ENCODE assay signal across 16 cellular contexts in genomic region chr6:137001287-137001976, GRCh38. TPM values are rescaled to one million over a fixed set of nuclear protein-coding genes. Genes with fewer than 3 reads are reported as not detected.
DNase-seq lines count a peak whose midpoint lies in the region; ATAC-seq, FAIRE-seq and TF ChIP-seq lines count a peak whose summit lies in the region.
"Had no signal": no experiment of that assay in that cellular context is flagged by ENCODE, and none has a peak within 500 bp of the region (broad histone marks: within the 10 kb centered on the region; RNA-seq: fewer than 3 reads in every experiment).

No MANE protein-coding gene starts in this region.

- H3K27me3 ChIP-seq in GM23338 (ENCODE audit: insufficient read depth) = no peaks in the 10 kb centered on the region
- no peaks in the 10 kb centered on the region; a peak in 1 of 7 replicates for H3K27me3 ChIP-seq in H1 (replicated peaks in 1 of 4; ENCODE audit: control insufficient read depth in 3 of 4, extremely low read depth in 1 of 4, insufficient read depth in 3 of 4, low read length in 3 of 4)
- H3K27me3 ChIP-seq in mucosa of rectum (ENCODE audit: control insufficient read depth in 2 of 2, insufficient read depth in 2 of 2, low read length in 2 of 2) = no peaks in the 10 kb centered on the region
- H3K27me3 ChIP-seq: right atrium auricular region, SJCRH30 had no signal

- TF ChIP-seq RAD21 in H1 (IDR thresholded peaks at IDR 0.05 in 1 of 2, conservative IDR thresholded peaks at IDR 0.05 in 1 of 2; ENCODE audit: low read depth in 2 of 2, low read length in 2 of 2) = no peak

- no peak overlapping the region for H3K14ac ChIP-seq in H1 (ENCODE audit: insufficient read length)

- H3K23me2 ChIP-seq in H1 (ENCODE audit: low read depth, low read length) = no peaks in the 10 kb centered on the region; the same call in 1 of the 2 replicates

- H3K79me2 ChIP-seq in GM23338 (replicated peaks; ENCODE audit: insufficient read depth) = no peaks in the 10 kb centered on the region
- no peaks in the 10 kb centered on the region for H3K79me2 ChIP-seq in H1 (ENCODE audit: control insufficient read depth in 1 of 2, insufficient read depth in 2 of 2, low read length in 2 of 2)

- no peaks in the 10 kb centered on the region; the same call in 1 of the 2 replicates for H3K9me2 ChIP-seq in GM23338 (ENCODE audit: insufficient read depth)

- H4K20me1 ChIP-seq in GM23338 (replicated peaks; ENCODE audit: insufficient read depth) = no peaks in the 10 kb centered on the region
- no peaks in the 10 kb centered on the region for H4K20me1 ChIP-seq in H1 (replicated peaks in 1 of 2; ENCODE audit: control insufficient read depth in 1 of 2, insufficient read depth in 2 of 2, low read length in 2 of 2)

- H3K4ac ChIP-seq in H1 (replicated peaks; ENCODE audit: insufficient read length, low read depth, low read length) = no peak overlapping the region

- peak; percentile 56 for DNase-seq in GM23338 (ENCODE audit: low spot score)
- peak; percentile 14 for DNase-seq in NCI-H2081 treated with DMSO at 0.1 percent for 48 hours (lab: John Stamatoyannopoulos, UW)
- DNase-seq in H1 (ENCODE audit: low read depth in 1 of 2, low spot score in 2 of 2) = peak in 1 of 2 experiments; percentile 62
- DNase-seq in NK-92 treated with Interleukin-12 subunit alpha and Interleukin-12 subunit beta, amount 100 ng/mL, for 24 hours (lab: John Stamatoyannopoulos, UW) = no peak
- no peak for DNase-seq in activated effector memory CD4-positive, alpha-beta T cell treated with anti-CD3 and anti-CD28 coated beads, Interleukin-2, amount 50 U/mL, for 16 hours
- DNase-seq in GM19239 (ENCODE audit: insufficient read length, low spot score) = no peak
- DNase-seq: activated B cell treated with CpG ODN at 0.5 μM for 24 hours; activated gamma-delta T cell; CD4-positive, CD25-positive, alpha-beta regulatory T cell; NCI-H1417 treated with DMSO at 0.1 percent for 48 hours; SJCRH30; tibial artery had no signal

- peak overlapping the region; percentile 50 for H3K4me3 ChIP-seq in GM23338
- H3K4me3 ChIP-seq in H1 (ENCODE audit: extremely low read depth in 1 of 4, insufficient read depth in 2 of 4, low read depth in 3 of 4, low read length in 4 of 4) = peak overlapping the region in 3 of 4 experiments; percentile 31 to 51 (median 35); a peak in 6 of 8 replicates
- H3K4me3 ChIP-seq in mucosa of rectum (ENCODE audit: low read length in 2 of 2) = peak overlapping the region in 1 of 2 donors; percentile 31
- H3K4me3 ChIP-seq: right atrium auricular region, SJCRH30, tibial artery had no signal

- peak; percentile 91 for ATAC-seq in GM23338
- ATAC-seq in GM21515 (IDR thresholded peaks at IDR 0.05; ENCODE audit: unreplicated experiment) = no peak

- no peak overlapping the region for H2AK5ac ChIP-seq in H1 (ENCODE audit: low read depth, low read length)

- H3K4me3 Mint-ChIP-seq in GM23338 = peak overlapping the region; percentile 72
- H3K4me3 Mint-ChIP-seq: activated B cell treated with CpG ODN at 0.5 μM for 24 hours; CD4-positive, CD25-positive, alpha-beta regulatory T cell; mesothelial cell of epicardium had no signal

- H3K4me1 ChIP-seq in GM23338 (ENCODE audit: insufficient read depth) (peaks cover 42% of the 10 kb centered on the region), H1 (replicated peaks in 1 of 4; ENCODE audit: control insufficient read depth in 3 of 4, insufficient read depth in 4 of 4, low read length in 3 of 4) (peaks cover 0 to 12% (median 7%) of the 10 kb centered on the region in 4 experiments; a peak in 4 of 7 replicates), mucosa of rectum (ENCODE audit: control insufficient read depth in 2 of 2, insufficient read depth in 2 of 2, low read length in 2 of 2) (peaks cover 6 to 15% of the 10 kb centered on the region in 2 donors)
- H3K4me1 ChIP-seq: right atrium auricular region, tibial artery had no signal

- peaks cover 13% of the 10 kb centered on the region for H3K27me3 Mint-ChIP-seq in GM23338 (ENCODE audit: insufficient read depth, low read depth, poor library complexity)

- no peak overlapping the region for H2BK15ac ChIP-seq in H1 (ENCODE audit: low read length)

- H2BK20ac ChIP-seq in H1 (ENCODE audit: low read length) = no peak overlapping the region

- no peaks in the 10 kb centered on the region for H3K9me3 Mint-ChIP-seq in GM23338
- H3K9me3 Mint-ChIP-seq: activated B cell treated with CpG ODN at 0.5 μM for 24 hours; CD4-positive, CD25-positive, alpha-beta regulatory T cell; mesothelial cell of epicardium had no signal

- TF ChIP-seq EP300 in H1 (IDR thresholded peaks at IDR 0.05; ENCODE audit: borderline replicate concordance in 1 of 2, low read depth in 2 of 2, low read length in 2 of 2) = no peak

- peak overlapping the region in 1 of 4 experiments; percentile 16; a peak in 1 of 7 replicates for H3K9ac ChIP-seq in H1 (replicated peaks in 1 of 4; ENCODE audit: extremely low read depth in 1 of 4, low read depth in 3 of 4, low read length in 3 of 4)
- no peak overlapping the region for H3K9ac ChIP-seq in mucosa of rectum (ENCODE audit: low read depth in 1 of 2, low read length in 2 of 2)

- H2BK120ac ChIP-seq in H1 (replicated peaks; ENCODE audit: low read depth, low read length) = no peak overlapping the region

- TF ChIP-seq CTCF in GM23338 (conservative IDR thresholded peaks at IDR 0.05; ENCODE audit: low read depth in 2 of 2) = no peak
- TF ChIP-seq CTCF in H1 (IDR thresholded peaks at IDR 0.05; ENCODE audit: control extremely low read depth in 1 of 3, insufficient read depth in 1 of 3, low read depth in 1 of 3, low read length in 3 of 3) = no peak

- no peaks in the 10 kb centered on the region for H3F3A ChIP-seq in GM23338 (replicated peaks; ENCODE audit: low read depth)

- H3K36me3 ChIP-seq in GM23338 (ENCODE audit: insufficient read depth) (no peaks in the 10 kb centered on the region), H1 (ENCODE audit: control insufficient read depth in 2 of 4, insufficient read depth in 4 of 4, low read length in 3 of 4) (no peaks in the 10 kb centered on the region), mucosa of rectum (ENCODE audit: control insufficient read depth in 2 of 2, insufficient read depth in 2 of 2, low read length in 2 of 2) (peaks cover 0 to 6% of the 10 kb centered on the region in 2 donors)
- H3K36me3 ChIP-seq: right atrium auricular region, SJCRH30 had no signal

- FAIRE-seq in H1 (lab: Jason Lieb, UNC) (no peak), GM19239 (lab: Jason Lieb, UNC) (no peak)

- H3K18ac ChIP-seq in H1 (ENCODE audit: extremely low read depth, low read length) = no peak overlapping the region

- no peak overlapping the region for H4K5ac ChIP-seq in H1 (ENCODE audit: insufficient read length, low read depth, low read length)

- peak overlapping the region; percentile 97 for H2AFZ ChIP-seq in GM23338
- H2AFZ ChIP-seq in H1 (ENCODE audit: low read length) = peak overlapping the region; percentile 74; the same call in 1 of the 2 replicates

- peak overlapping the region; percentile 0; the same call in 1 of the 2 replicates for H2BK12ac ChIP-seq in H1 (ENCODE audit: low read depth, low read length)

- peak overlapping the region; percentile 86 for H3K27ac Mint-ChIP-seq in GM23338
- H3K27ac Mint-ChIP-seq: activated B cell treated with CpG ODN at 0.5 μM for 24 hours; CD4-positive, CD25-positive, alpha-beta regulatory T cell; mesothelial cell of epicardium had no signal

- peaks cover 39% of the 10 kb centered on the region for H3K4me1 Mint-ChIP-seq in GM23338
- H3K4me1 Mint-ChIP-seq: activated B cell treated with CpG ODN at 0.5 μM for 24 hours; CD4-positive, CD25-positive, alpha-beta regulatory T cell; mesothelial cell of epicardium had no signal

- no peak overlapping the region for H4K91ac ChIP-seq in H1 (replicated peaks; ENCODE audit: insufficient read length, low read length)

- no peaks in the 10 kb centered on the region for H3K79me1 ChIP-seq in H1 (ENCODE audit: low read depth, low read length)

- peak overlapping the region; percentile 39; the same call in 1 of the 2 replicates for H4K8ac ChIP-seq in H1 (ENCODE audit: extremely low read depth, insufficient read depth, low read length)

- no peak for TF ChIP-seq POLR2A in H1 (IDR thresholded peaks at IDR 0.05; ENCODE audit: control extremely low read depth in 1 of 2, low read depth in 2 of 2, low read length in 2 of 2)

- CTCF ChIA-PET in H1 (lab: Charles Lee; ENCODE audit: partially characterized antibody) = interaction anchor here (1.8 to 5.7 kb wide), 2 partner anchors 12 to 31 kb away, joined by 4 to 32 read pairs; no protein-coding TSS in a partner anchor

- H3K27ac ChIP-seq in GM23338 (ENCODE audit: low read depth) = peak overlapping the region; percentile 64; the same call in 1 of the 2 replicates
- no peak overlapping the region for H3K27ac ChIP-seq in H1 (ENCODE audit: low read depth, low read length)
- peak overlapping the region; percentile 13 to 67 for H3K27ac ChIP-seq in mucosa of rectum (ENCODE audit: low read depth in 2 of 2, low read length in 2 of 2)
- H3K27ac ChIP-seq: right atrium auricular region, SJCRH30, tibial artery had no signal

- peak overlapping the region; percentile 74 for H3K4me2 ChIP-seq in GM23338
- H3K4me2 ChIP-seq in H1 (ENCODE audit: insufficient read depth in 1 of 2, low read depth in 2 of 2, low read length in 2 of 2) = peak overlapping the region; percentile 62 to 76

- H3K36me3 Mint-ChIP-seq in GM23338 (ENCODE audit: low read depth) = no peaks in the 10 kb centered on the region
- H3K36me3 Mint-ChIP-seq: CD4-positive, CD25-positive, alpha-beta regulatory T cell; mesothelial cell of epicardium had no signal

- H3K56ac ChIP-seq in H1 (replicated peaks; ENCODE audit: insufficient read length, low read depth, low read length) = no peak overlapping the region

- WGBS in H1 (ENCODE audit: extremely low coverage in 1 of 2, insufficient coverage in 1 of 2, insufficient read length in 1 of 2, insufficient replicate concordance in 2 of 2, low coverage in 1 of 2, low lambda C conversion rate in 2 of 2, missing lambda C conversion rate in 1 of 2), 2 experiments = 17% methylated on average over 17 of the region's 17 CpGs; no CpG with 5 or more reads in 1 of the 2 experiments

- H3K23ac ChIP-seq in H1 (ENCODE audit: insufficient read length) = no peak overlapping the region

- peak overlapping the region; percentile 12; the same call in 1 of the 2 replicates for H2BK5ac ChIP-seq in H1 (ENCODE audit: low read depth, low read length)

- POLR2A ChIA-PET in H1 (lab: Charles Lee; ENCODE audit: partially characterized antibody) = no interaction called here

- H3K9me3 ChIP-seq in H1 (ENCODE audit: insufficient read depth in 2 of 2, low read depth in 1 of 2, low read length in 1 of 2) = no peaks in the 10 kb centered on the region
- no peaks in the 10 kb centered on the region for H3K9me3 ChIP-seq in mucosa of rectum (ENCODE audit: control insufficient read depth in 2 of 2, low read length in 2 of 2)
- H3K9me3 ChIP-seq: right atrium auricular region, SJCRH30, tibial artery had no signal

RNA-seq across cellular contexts. Expression of gene IL20RA, which starts 43.3 kb away (rescaled TPM):
- total RNA-seq in GM23338 (2014; rRNA removed; shearing (Covaris generic)) = 2.4 and 3.5 TPM in 2 replicates
- polyA plus RNA-seq in GM23338 (2016; fragmentation: Nextera tagmentation; extraction: Ambion mirVana) = 1.2 and 2.6 TPM in 2 replicates
- 1.5 and 1.7 TPM in 2 replicates for total RNA-seq in H1 (2021; fragmentation: NEBNext Ultra II Directional; extraction: Animal tissue kit (Norgen Biotek cat#: 25700))
- polyA plus RNA-seq in H1 (2011; rRNA removed) = 1.2 and 1.3 TPM in 2 replicates
- 1.1 TPM for polyA plus RNA-seq in H1 (2011; cell fraction: cytosol; rRNA removed)
- polyA plus RNA-seq in H1 (2011; cell fraction: nucleus; rRNA removed) = 1.1 TPM
- 1.9 to 2.9 TPM (median 2.1 TPM) in 4 replicates for polyA plus RNA-seq in H1 (2012, experiment 1 of 2)
- 1.0 TPM for polyA plus RNA-seq in H1 (2012, experiment 2 of 2)
- polyA plus RNA-seq in H1 (2013, experiment 1 of 2) = 2.1 TPM
- polyA plus RNA-seq in H1 (2013, experiment 2 of 2) = 2.7 TPM
- 0.60 and 1.3 TPM in 2 replicates for polyA minus RNA-seq in H1 (2011; rRNA and poly(A)+ RNA removed)
- not detected for polyA minus RNA-seq in H1 (2011; cell fraction: cytosol; rRNA and poly(A)+ RNA removed)
- 2.1 TPM for polyA minus RNA-seq in H1 (2011; cell fraction: nucleus; rRNA and poly(A)+ RNA removed)
- total RNA-seq: activated B cell treated with CpG ODN at 0.5 μM for 24 hours; CD4-positive, CD25-positive, alpha-beta regulatory T cell had no signal
- polyA plus RNA-seq: CD4-positive, CD25-positive, alpha-beta regulatory T cell had no signal

Comparison
In these comparisons a context has a peak if more than half of its experiments do, and no peak if none do; other contexts are left out.
1. DNase-seq: peak in GM23338 (single experiment) and NCI-H2081 treated with DMSO at 0.1 percent for 48 hours (single experiment); none in NK-92 treated with Interleukin-12 subunit alpha and Interleukin-12 subunit beta, amount 100 ng/mL, for 24 hours (single experiment), activated effector memory CD4-positive, alpha-beta T cell treated with anti-CD3 and anti-CD28 coated beads, Interleukin-2, amount 50 U/mL, for 16 hours (single experiment) and GM19239 (single experiment).